In the genomic region with DNA sequence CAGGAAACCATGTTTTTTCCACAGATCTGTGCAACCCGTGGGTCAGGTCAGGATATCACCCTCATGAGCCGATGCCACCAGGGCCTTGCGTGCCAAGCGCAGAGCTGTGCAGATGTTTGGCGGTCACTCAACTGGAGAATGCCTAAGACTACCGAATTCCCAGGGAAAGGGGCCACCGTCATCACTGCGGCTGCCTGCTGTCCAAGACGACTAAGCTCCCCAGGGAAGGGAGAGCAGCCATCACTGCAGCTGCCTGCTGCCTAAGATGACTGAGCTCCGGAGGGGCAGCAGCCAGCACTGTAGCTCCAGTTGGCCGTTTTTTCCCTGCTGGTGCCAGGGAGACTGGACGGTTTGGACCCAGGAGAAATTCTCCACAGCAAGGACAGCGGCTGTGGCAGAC, we compare ENCODE assay signal across 24 cellular contexts.
"Had no signal": no experiment of that assay in that cellular context is flagged by ENCODE, and none has a peak within 500 bp of the region (broad histone marks: within the 10 kb centered on the region; RNA-seq: fewer than 3 reads in every experiment).

No MANE protein-coding gene starts in this region.

- H2AFZ ChIP-seq: parathyroid adenoma had no signal

- H3K9ac ChIP-seq: parathyroid adenoma had no signal

- H3K4me3 Mint-ChIP-seq: activated B cell treated with CpG ODN at 0.5 μM for 24 hours; activated CD4-positive, alpha-beta T cell treated with anti-CD3 and anti-CD28 coated beads for 36 hours; activated naive CD8-positive, alpha-beta T cell treated with anti-CD3 and anti-CD28 coated beads for 36 hours; activated T-cell treated with anti-CD3 and anti-CD28 coated beads, Interleukin-2, amount 50 U/mL, for 24 hours; activated T-helper 17 cell treated with anti-CD3 and anti-CD28 coated beads, Interleukin-2, amount 50 U/mL, for 72 hours; mesothelial cell of epicardium; natural killer cell treated with Interleukin-12 subunit alpha and Interleukin-12 subunit beta and Interleukin-15 and Interleukin-18, amount 100 ng/mL, for 72 hours; T-helper 1 cell treated with Interleukin-12 subunit alpha and Interleukin-12 subunit beta and Interleukin-4 antibody, amounts not matched to agents 30 μg/mL and 1 μg/mL, for 36 hours; type B pancreatic cell had no signal

- ATAC-seq: activated CD4-positive, alpha-beta T cell treated with anti-CD3 and anti-CD28 coated beads for 36 hours; activated T-helper 17 cell treated with anti-CD3 and anti-CD28 coated beads, Interleukin-2, amount 50 U/mL, for 72 hours; natural killer cell treated with Interleukin-12 subunit alpha and Interleukin-12 subunit beta and Interleukin-15 and Interleukin-18, amount 100 ng/mL, for 72 hours; sciatic nerve had no signal

- H3K4me1 ChIP-seq: left ventricle myocardium inferior, parathyroid adenoma, testis, vagina had no signal

- DNase-seq: activated B cell treated with CpG ODN at 0.5 μM for 24 hours; activated CD4-positive, alpha-beta T cell treated with anti-CD3 and anti-CD28 coated beads for 36 hours; activated CD4-positive, alpha-beta T cell treated with anti-CD3 and anti-CD28 coated beads, Interleukin-2, amount 50 U/mL, for 4 hours; activated CD8-positive, alpha-beta memory T cell treated with anti-CD3 and anti-CD28 coated beads for 24 hours; activated CD8-positive, alpha-beta memory T cell treated with anti-CD3 and anti-CD28 coated beads, Interleukin-2, amount 50 U/mL, for 4 hours; activated naive CD8-positive, alpha-beta T cell treated with anti-CD3 and anti-CD28 coated beads for 36 hours; activated T-cell treated with anti-CD3 and anti-CD28 coated beads, Interleukin-2, amount 50 U/mL, for 24 hours; amniotic stem cell; cerebellar nuclear complex; left ventricle myocardium inferior; spleen; stimulated activated CD4-positive, alpha-beta T cell treated with anti-CD3 and anti-CD28 coated beads, Interleukin-4, amount 100 ng/mL, for 1 hour; stimulated activated naive CD4-positive, alpha-beta T cell; T1000; testis had no signal

- H3K27ac ChIP-seq: epithelial cell of prostate, left ventricle myocardium inferior, parathyroid adenoma, spleen, testis, vagina had no signal

- H3K27ac Mint-ChIP-seq: activated B cell treated with CpG ODN at 0.5 μM for 24 hours; activated CD4-positive, alpha-beta T cell treated with anti-CD3 and anti-CD28 coated beads for 36 hours; activated naive CD8-positive, alpha-beta T cell treated with anti-CD3 and anti-CD28 coated beads for 36 hours; activated T-cell treated with anti-CD3 and anti-CD28 coated beads, Interleukin-2, amount 50 U/mL, for 24 hours; activated T-helper 17 cell treated with anti-CD3 and anti-CD28 coated beads, Interleukin-2, amount 50 U/mL, for 72 hours; mesothelial cell of epicardium; natural killer cell treated with Interleukin-12 subunit alpha and Interleukin-12 subunit beta and Interleukin-15 and Interleukin-18, amount 100 ng/mL, for 72 hours; T-helper 1 cell treated with Interleukin-12 subunit alpha and Interleukin-12 subunit beta and Interleukin-4 antibody, amounts not matched to agents 30 μg/mL and 1 μg/mL, for 36 hours; type B pancreatic cell had no signal

- H3K27me3 Mint-ChIP-seq: activated B cell treated with CpG ODN at 0.5 μM for 24 hours; activated CD4-positive, alpha-beta T cell treated with anti-CD3 and anti-CD28 coated beads for 36 hours; activated naive CD8-positive, alpha-beta T cell treated with anti-CD3 and anti-CD28 coated beads for 36 hours; activated T-cell treated with anti-CD3 and anti-CD28 coated beads, Interleukin-2, amount 50 U/mL, for 24 hours; activated T-helper 17 cell treated with anti-CD3 and anti-CD28 coated beads, Interleukin-2, amount 50 U/mL, for 72 hours; natural killer cell treated with Interleukin-12 subunit alpha and Interleukin-12 subunit beta and Interleukin-15 and Interleukin-18, amount 100 ng/mL, for 72 hours; type B pancreatic cell had no signal

- H3K27me3 ChIP-seq: spleen, testis, vagina had no signal

- H3K4me3 ChIP-seq: left ventricle myocardium inferior, spleen, testis, vagina had no signal

- H3K36me3 ChIP-seq: vagina had no signal

- H3K4me1 Mint-ChIP-seq: mesothelial cell of epicardium had no signal

- H3K9me3 ChIP-seq: testis, vagina had no signal
